ENCODE assay signal across 18 cellular contexts in the genomic region with DNA sequence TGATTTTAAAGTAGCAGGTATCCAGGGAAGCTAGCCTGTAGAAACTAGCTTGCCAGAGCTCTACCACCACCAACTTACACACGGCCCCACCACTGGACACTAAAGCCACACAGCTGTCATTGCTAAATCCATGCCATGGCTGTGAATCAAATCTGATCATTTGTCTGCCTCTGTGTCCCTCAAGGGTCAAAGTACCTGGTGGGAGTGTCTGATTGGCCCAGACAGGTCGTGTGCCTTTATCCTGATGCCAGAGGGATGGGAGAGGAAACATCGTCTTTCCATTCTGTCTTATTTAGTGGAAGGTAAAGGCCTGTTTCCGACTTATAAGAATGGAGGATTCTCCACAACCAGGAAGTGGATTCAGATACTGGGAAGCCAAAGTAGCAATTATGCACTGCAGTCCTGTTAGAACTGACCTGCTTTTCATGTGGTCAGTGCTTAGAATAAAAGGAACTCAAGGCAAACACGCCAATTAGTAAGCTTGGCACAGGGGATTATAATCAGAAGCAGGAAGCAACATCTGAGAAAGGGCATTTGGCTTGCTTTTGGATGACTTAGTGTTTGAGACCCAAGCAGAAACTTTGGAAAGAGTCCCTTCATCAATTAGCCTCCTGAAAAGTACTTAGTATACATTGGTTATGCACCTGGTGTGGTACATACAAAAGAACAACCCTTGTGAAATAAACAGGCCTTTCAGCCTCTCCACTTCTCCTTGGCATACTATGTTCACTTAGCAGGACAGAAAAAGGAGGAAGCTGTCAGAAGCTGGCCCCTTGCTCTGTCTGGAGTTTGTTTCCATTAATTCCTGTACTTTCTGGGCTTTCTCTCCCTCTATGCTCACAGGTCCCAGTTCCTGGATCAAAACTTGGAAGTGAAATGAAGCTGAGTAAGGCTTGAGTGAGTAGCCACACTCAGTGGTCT.
A peak's percentile ranks its signal among the peaks of the same experiment; 100 is the strongest.
DNase-seq lines count a peak whose midpoint lies in the region; ATAC-seq, FAIRE-seq and TF ChIP-seq lines count a peak whose summit lies in the region.
"Had no signal": no experiment of that assay in that cellular context is flagged by ENCODE, and none has a peak within 500 bp of the region (broad histone marks: within the 10 kb centered on the region; RNA-seq: fewer than 3 reads in every experiment).

No MANE protein-coding gene starts in this region.

- TF ChIP-seq CTCF in body of pancreas (IDR thresholded peaks at IDR 0.05) (no peak), pancreas (IDR thresholded peaks at IDR 0.05) (no peak)

- H3K27me3 ChIP-seq in body of pancreas (no peaks in the 10 kb centered on the region), pancreas (no peaks in the 10 kb centered on the region)
- H3K27me3 ChIP-seq: spleen, vagina had no signal

- TF ChIP-seq POLR2A in body of pancreas (IDR thresholded peaks at IDR 0.05): no peak

- H3K36me3 ChIP-seq in body of pancreas (replicated peaks in 1 of 2; ENCODE audit: insufficient read depth in 1 of 2, low read depth in 2 of 2) (no peaks in the 10 kb centered on the region), pancreas (no peaks in the 10 kb centered on the region)
- H3K36me3 ChIP-seq: HAP-1, spleen, vagina had no signal

- H3K4me1 ChIP-seq in body of pancreas (peaks cover 15% of the 10 kb centered on the region), pancreas (peaks cover 0 to 10% (median 0%) of the 10 kb centered on the region in 3 donors)
- H3K4me1 ChIP-seq: HAP-1, spleen had no signal

- 60 to 70% methylated on average over 5 of the region's 5 CpGs for WGBS in body of pancreas, 2 donors
- 64 to 79% methylated on average over 5 of the region's 5 CpGs for WGBS in pancreas, 2 donors

- ATAC-seq in body of pancreas: peak; percentile 21
- ATAC-seq in pancreas: peak in 3 of 4 donors; percentile 30 to 59 (median 46)
- ATAC-seq: activated naive CD8-positive, alpha-beta T cell treated with anti-CD3 and anti-CD28 coated beads, Interleukin-2, amount 50 U/mL, for 24 hours; stimulated activated naive CD8-positive, alpha-beta T cell treated with anti-CD3 and anti-CD28 coated beads, Interleukin-15, amount 100 ng/mL, for 72 hours had no signal

- H3K9me3 ChIP-seq in body of pancreas: no peaks in the 10 kb centered on the region
- no peaks in the 10 kb centered on the region for H3K9me3 ChIP-seq in pancreas
- H3K9me3 ChIP-seq: HAP-1, spleen, vagina had no signal

- peak; percentile 53 for DNase-seq in GDM1 (lab: John Stamatoyannopoulos, UW)
- DNase-seq in NCI-H2029 (lab: John Stamatoyannopoulos, UW): peak; percentile 27
- no peak for DNase-seq in body of pancreas
- DNase-seq in pancreas: no peak
- no peak for DNase-seq in effector CD8-positive, alpha-beta T cell (lab: John Stamatoyannopoulos, UW)
- no peak for DNase-seq in stimulated activated naive CD4-positive, alpha-beta T cell treated with Interleukin-2 at 50 U/mL for 16 hours (lab: John Stamatoyannopoulos, UW)
- DNase-seq in activated CD4-positive, alpha-beta T cell treated with anti-CD3 and anti-CD28 coated beads, Interleukin-2, amount 50 U/mL, for 48 hours: no peak
- DNase-seq: activated CD4-positive, alpha-beta T cell treated with anti-CD3 and anti-CD28 coated beads, Interleukin-2, amount 10 ng/mL, durations not matched to agents 7 days and 5 days; activated naive CD8-positive, alpha-beta T cell treated with anti-CD3 and anti-CD28 coated beads, Interleukin-2, amount 50 U/mL, for 24 hours; activated T-cell treated with anti-CD3 and anti-CD28 coated beads, Interleukin-2, amount 50 U/mL, for 24 hours; C1 segment of cervical spinal cord; glutamatergic neuron; NCI-H1436 treated with DMSO at 0.1 percent for 48 hours; occipital lobe; spleen; stimulated activated naive CD8-positive, alpha-beta T cell treated with anti-CD3 and anti-CD28 coated beads, Interleukin-15, amount 100 ng/mL, for 72 hours had no signal

- H3K27ac ChIP-seq in body of pancreas (peak overlapping the region in 2 of 4 donors; percentile 2 to 57), pancreas (peak overlapping the region in 1 of 4 donors; percentile 6)
- H3K27ac ChIP-seq: spleen, vagina had no signal

- intact Hi-C loops in body of pancreas (cut with DNase I) (no loop called here), pancreas (cut with DNase I) (no loop called here)

- FAIRE-seq in pancreas (lab: Jason Lieb, UNC): no peak

- H3K4me3 ChIP-seq in body of pancreas (no peak overlapping the region), pancreas (no peak overlapping the region)
- H3K4me3 ChIP-seq: HAP-1, spleen, vagina had no signal

Comparison
In these comparisons a context has a peak if more than half of its experiments do, and no peak if none do; other contexts are left out.
1. DNase-seq: peak in GDM1 (single experiment) and NCI-H2029 (single experiment); none in body of pancreas (0 of 4), pancreas (0 of 6), effector CD8-positive, alpha-beta T cell (single experiment), stimulated activated naive CD4-positive, alpha-beta T cell treated with Interleukin-2 at 50 U/mL for 16 hours (single experiment) and activated CD4-positive, alpha-beta T cell treated with anti-CD3 and anti-CD28 coated beads, Interleukin-2, amount 50 U/mL, for 48 hours (0 of 2).